In genomic region chr4:4860803-4861591, GRCh38 we compare ENCODE assay signal across 8 cellular contexts. TPM values are rescaled to one million over a fixed set of nuclear protein-coding genes. Genes with fewer than 3 reads are reported as not detected.
A peak's percentile ranks its signal among the peaks of the same experiment; 100 is the strongest.
DNase-seq lines count a peak whose midpoint lies in the region; ATAC-seq, FAIRE-seq and TF ChIP-seq lines count a peak whose summit lies in the region.

No MANE protein-coding gene starts in this region.

- H3K36me3 Mint-ChIP-seq in activated naive CD4-positive, alpha-beta T cell treated with anti-CD3 and anti-CD28 coated beads for 36 hours (ENCODE audit: low read depth): no peaks in the 10 kb centered on the region

- H2AFZ ChIP-seq in GM12878 (ENCODE audit: control insufficient read depth, low read depth, low read length): no peak overlapping the region

- H3K4me3 ChIP-seq in GM12878: peak overlapping the region; percentile 25
- peak overlapping the region; percentile 41 to 69 (median 53) for H3K4me3 ChIP-seq in liver (ENCODE audit: low read depth in 1 of 3, low read length in 3 of 3)
- peak overlapping the region; percentile 57 to 72 (median 70) for H3K4me3 ChIP-seq in upper lobe of left lung

- in situ Hi-C loops in GM12878 (cut with MboI): no loop called here

- H3K27me3 ChIP-seq in GM12878 (replicated peaks in 1 of 2; ENCODE audit: control insufficient read depth in 2 of 2, insufficient read depth in 2 of 2, low read length in 1 of 2) (peaks cover 23 to 31% of the 10 kb centered on the region in 2 experiments), liver (ENCODE audit: control insufficient read depth in 4 of 4, insufficient read depth in 4 of 4, low read length in 3 of 4) (peaks cover 7 to 33% (median 21%) of the 10 kb centered on the region in 4 donors), upper lobe of left lung (peaks cover 9 to 87% (median 57%) of the 10 kb centered on the region in 4 donors)

- SMC1A ChIA-PET in GM12878 (lab: Charles Lee; ENCODE audit: uncharacterized antibody, unreplicated experiment): no interaction called here

- no peaks in the 10 kb centered on the region; the same call in 1 of the 2 replicates for H4K20me1 ChIP-seq in GM12878 (ENCODE audit: control insufficient read depth, insufficient read depth)

- H3K9ac ChIP-seq in GM12878 (ENCODE audit: control insufficient read depth, insufficient read depth, low read length): no peak overlapping the region
- no peak overlapping the region for H3K9ac ChIP-seq in liver (ENCODE audit: low read depth in 1 of 2, low read length in 2 of 2)

- H3K4me1 ChIP-seq in GM12878 (ENCODE audit: control insufficient read depth, insufficient read depth, low read length): no peaks in the 10 kb centered on the region
- H3K4me1 ChIP-seq in liver (ENCODE audit: control insufficient read depth in 4 of 4, insufficient read depth in 4 of 4, low read length in 3 of 4): peaks cover 12 to 45% (median 31%) of the 10 kb centered on the region in 4 donors
- peaks cover 32 to 55% (median 35%) of the 10 kb centered on the region in 4 donors for H3K4me1 ChIP-seq in upper lobe of left lung

- TF ChIP-seq EP300 in GM12878 (IDR thresholded peaks at IDR 0.05; ENCODE audit: borderline replicate concordance in 1 of 2, control insufficient read depth in 1 of 2, low read depth in 2 of 2, low read length in 2 of 2) (no peak), upper lobe of left lung (IDR thresholded peaks at IDR 0.05) (no peak)

- H3K4me2 ChIP-seq in GM12878 (ENCODE audit: control insufficient read depth, insufficient read depth): peak overlapping the region; percentile 66

- H3K36me3 ChIP-seq in GM12878 (ENCODE audit: control insufficient read depth in 2 of 2, insufficient read depth in 2 of 2, low read length in 1 of 2) (no peaks in the 10 kb centered on the region), liver (ENCODE audit: control insufficient read depth in 4 of 4, insufficient read depth in 3 of 4, low read depth in 1 of 4, low read length in 3 of 4) (no peaks in the 10 kb centered on the region), upper lobe of left lung (peaks cover 0 to 7% (median 0%) of the 10 kb centered on the region in 4 donors)

- H3K9me3 ChIP-seq in GM12878 (replicated peaks; ENCODE audit: control insufficient read depth, insufficient read depth, low read length): peaks cover 6% of the 10 kb centered on the region; the same call in 2 of the 3 replicates
- H3K9me3 ChIP-seq in liver (ENCODE audit: control insufficient read depth in 4 of 4, low read length in 3 of 4): peaks cover 0 to 6% (median 0%) of the 10 kb centered on the region in 4 donors
- no peaks in the 10 kb centered on the region for H3K9me3 ChIP-seq in upper lobe of left lung

- no peak for FAIRE-seq in GM12878 (lab: Jason Lieb, UNC)

- H3K27me3 Mint-ChIP-seq in activated naive CD4-positive, alpha-beta T cell treated with anti-CD3 and anti-CD28 coated beads for 36 hours (ENCODE audit: low read depth): peaks cover 77% of the 10 kb centered on the region

- no peak for DNase-seq in activated naive CD4-positive, alpha-beta T cell treated with anti-CD3 and anti-CD28 coated beads for 36 hours
- no peak for DNase-seq in activated naive CD4-positive, alpha-beta T cell treated with anti-CD3 and anti-CD28 coated beads, Interleukin-2, amount 50 U/mL, for 16 hours
- no peak for DNase-seq in GM12878 (ENCODE audit: low read depth, low spot score)
- peak in 1 of 2 donors; percentile 86 for DNase-seq in upper lobe of left lung
- DNase-seq in MV-4-11 (lab: John Stamatoyannopoulos, UW): no peak
- no peak for DNase-seq in activated effector memory CD4-positive, alpha-beta T cell treated with Interleukin-2 at 50 U/mL for 16 hours

- CTCF ChIA-PET in activated naive CD4-positive, alpha-beta T cell treated with anti-CD3 and anti-CD28 coated beads for 36 hours (lab: Charles Lee): no interaction called here
- CTCF ChIA-PET in GM12878 (lab: Yijun Ruan, JAX): no interaction called here

- TF ChIP-seq RAD21 in GM12878 (IDR thresholded peaks at IDR 0.05; ENCODE audit: insufficient read depth, low read depth, low read length) (no peak), liver (IDR thresholded peaks at IDR 0.05) (no peak)

- H3K27ac Mint-ChIP-seq in activated naive CD4-positive, alpha-beta T cell treated with anti-CD3 and anti-CD28 coated beads for 36 hours: no peak overlapping the region

- TF ChIP-seq POLR2A in GM12878 (IDR thresholded peaks at IDR 0.05; ENCODE audit: low read depth, low read length) (no peak), upper lobe of left lung (IDR thresholded peaks at IDR 0.05) (no peak)

- peaks cover 41% of the 10 kb centered on the region for H3K4me1 Mint-ChIP-seq in activated naive CD4-positive, alpha-beta T cell treated with anti-CD3 and anti-CD28 coated beads for 36 hours (ENCODE audit: low read depth)

- TF ChIP-seq CTCF in GM12878 (IDR thresholded peaks at IDR 0.05 in 2 of 3, conservative IDR thresholded peaks at IDR 0.05 in 1 of 3; ENCODE audit: control insufficient read depth in 2 of 3, extremely low read depth in 1 of 3, insufficient read depth in 1 of 3, low read depth in 3 of 3, low read length in 3 of 3) (no peak), liver (IDR thresholded peaks at IDR 0.05; ENCODE audit: low read depth, low read length, missing input control) (no peak), upper lobe of left lung (IDR thresholded peaks at IDR 0.05) (no peak)

- POLR2A ChIA-PET in GM12878 (lab: Charles Lee): no interaction called here

- peak overlapping the region; percentile 61 for H3K4me3 Mint-ChIP-seq in activated naive CD4-positive, alpha-beta T cell treated with anti-CD3 and anti-CD28 coated beads for 36 hours

- intact Hi-C loops in activated naive CD4-positive, alpha-beta T cell treated with anti-CD3 and anti-CD28 coated beads for 36 hours (cut with micrococcal nuclease): no loop called here
- intact Hi-C loops in GM12878 (cut with micrococcal nuclease; ENCODE audit: unreplicated experiment): no loop called here

- H3K27ac ChIP-seq in GM12878 (ENCODE audit: control insufficient read depth, insufficient read depth) (no peak overlapping the region), liver (ENCODE audit: low read depth in 1 of 2, low read length in 2 of 2) (no peak overlapping the region), upper lobe of left lung (peak overlapping the region; percentile 10 to 83 (median 36))

- BruUV-seq in GM12878 (replicated peaks; lab: Mats Ljungman, UMichigan): no TSS peak

- RAD21 ChIA-PET in GM12878 (lab: Charles Lee; ENCODE audit: unreplicated experiment): no interaction called here

- H3K9me3 Mint-ChIP-seq in activated naive CD4-positive, alpha-beta T cell treated with anti-CD3 and anti-CD28 coated beads for 36 hours: no peaks in the 10 kb centered on the region

- 24% methylated on average over 39 of the region's 39 CpGs for WGBS in GM12878 (ENCODE audit: insufficient coverage, insufficient replicate concordance, low lambda C conversion rate, missing lambda C conversion rate)
- 7% methylated on average over 39 of the region's 39 CpGs for WGBS in liver
- 4 to 5% methylated on average over 28 to 39 of the region's 39 CpGs for WGBS in upper lobe of left lung, 2 donors

- ATAC-seq in GM12878 (peak; percentile 43), upper lobe of left lung (ENCODE audit: low FRiP score in 2 of 2) (peak in 1 of 2 donors; percentile 34), HG02759 (IDR thresholded peaks at IDR 0.05; ENCODE audit: unreplicated experiment) (no peak)

- no peaks in the 10 kb centered on the region for H3K79me2 ChIP-seq in GM12878 (ENCODE audit: control insufficient read depth, insufficient read depth, low read length)

TF ChIP-seq in GM12878, 131 proteins besides CTCF, POLR2A, EP300 and RAD21:
- TF ChIP-seq EZH2 (IDR thresholded peaks at IDR 0.05; ENCODE audit: borderline replicate concordance, control insufficient read depth, low read depth, low read length) (no peak), BMI1 (IDR thresholded peaks at IDR 0.05; ENCODE audit: borderline replicate concordance) (peak; percentile 43; the same call in 1 of the 2 replicates)

TF ChIP-seq in liver, 16 proteins besides CTCF, POLR2A, EP300 and RAD21:
- no peak for TF ChIP-seq EGR1 (IDR thresholded peaks at IDR 0.05; ENCODE audit: low read depth in 2 of 2)
- no peak for TF ChIP-seq HNF4A (conservative IDR thresholded peaks at IDR 0.05)
- TF ChIP-seq HNF4G (IDR thresholded peaks at IDR 0.05): no peak
- TF ChIP-seq FOXA2 (IDR thresholded peaks at IDR 0.05): no peak
- no peak for TF ChIP-seq MAX (IDR thresholded peaks at IDR 0.05)
- TF ChIP-seq SP1 (IDR thresholded peaks at IDR 0.05): no peak

RNA-seq across cellular contexts. Expression of gene MSX1, which starts 1.5 kb away (rescaled TPM):
- not detected for total RNA-seq in activated naive CD4-positive, alpha-beta T cell treated with anti-CD3 and anti-CD28 coated beads for 36 hours
- total RNA-seq in GM12878 (2013; cell fraction: nucleolus; rRNA removed): 1.4 and 2.2 TPM in 2 replicates
- total RNA-seq in GM12878 (2014; rRNA removed) (0.28 TPM in 1 of 2 replicates, not detected in the other), GM12878 (2014; rRNA removed; fragmentation: Illumina TruSeq; extraction: Trizol) (not detected in 2 replicates), GM12878 (2021) (0.18 and 0.24 TPM in 2 replicates), liver (under 1 TPM in 1 of 2 donors, not detected in 1; 0.33 TPM), upper lobe of left lung (10 to 100 TPM in 1 of 6 donors, 1 to 10 TPM in 4, not detected in 1; 1.1 to 16.8 (median 1.8) TPM)
- not detected for polyA plus RNA-seq in GM12878 (2011; ENCODE audit: low read depth)
- polyA plus RNA-seq in GM12878 (2011; rRNA removed) (0.22 and 0.56 TPM in 2 replicates), GM12878 (2014; fragmentation: Illumina TruSeq; extraction: Trizol) (0.22 TPM in 1 of 2 replicates, not detected in the other), GM12878 (2014; fragmentation: Nextera tagmentation; extraction: Ambion mirVana) (under 1 TPM; 0.04 to 0.08 TPM), GM12878 (2014; rRNA removed) (0.13 and 0.16 TPM in 2 replicates), GM12878 (2016; fragmentation: Nextera tagmentation; extraction: Ambion mirVana) (under 1 TPM in 1 of 2 experiments, not detected in 1; 0.12 TPM), liver (under 1 TPM; 0.13 to 0.15 TPM)
- polyA plus RNA-seq in GM12878 (2011; cell fraction: cytosol; rRNA removed): 0.42 and 0.51 TPM in 2 replicates
- polyA plus RNA-seq in GM12878 (2011; cell fraction: nucleus; rRNA removed): 1.2 and 1.3 TPM in 2 replicates
- 0.15 and 0.60 TPM in 2 replicates for polyA plus RNA-seq in GM12878 (2012)
- not detected in 2 replicates for polyA minus RNA-seq in GM12878 (2011; rRNA and poly(A)+ RNA removed)
- 1.0 TPM in 1 of 2 replicates, not detected in the other for polyA minus RNA-seq in GM12878 (2011; cell fraction: cytosol; rRNA and poly(A)+ RNA removed)
- 0.12 TPM in 1 of 2 replicates, not detected in the other for polyA minus RNA-seq in GM12878 (2011; cell fraction: nucleus; rRNA and poly(A)+ RNA removed)

Comparison
In these comparisons a context has a peak if more than half of its experiments do, and no peak if none do; other contexts are left out.
1. H3K27ac ChIP-seq: peak in upper lobe of left lung (4 of 4); none in GM12878 (single experiment) and liver (0 of 2).
2. Peak in every context shown above with its lines, with median percentiles within 50 percentile points of each other: H3K4me3 ChIP-seq.